ENCODE assay signal across 27 cellular contexts in genomic region chr6:15638373-15638772, GRCh38.
"Had no signal": no experiment of that assay in that cellular context is flagged by ENCODE, and none has a peak within 500 bp of the region (broad histone marks: within the 10 kb centered on the region; RNA-seq: fewer than 3 reads in every experiment).

No MANE protein-coding gene starts in this region.

- DNase-seq: colonic mucosa; cortex of kidney; effector CD8-positive, alpha-beta T cell; effector memory CD8-positive, alpha-beta T cell; endodermal cell; erythroblast; esophagus squamous epithelium; foreskin fibroblast; foreskin melanocyte; gastrocnemius medialis; heart left ventricle; hypothalamus; immature natural killer cell; islet precursor cell; kidney; kidney glomerular epithelial cell; left lung; left ventricle myocardium superior; lower lobe of right lung; mesenchymal stem cell; mucosa of descending colon; naive B cell; naive thymus-derived CD8-positive, alpha-beta T cell had no signal

- H3K27me3 ChIP-seq: colonic mucosa, esophagus squamous epithelium, gastrocnemius medialis, heart left ventricle, hepatocyte, left lung had no signal

- H3K27ac ChIP-seq: colonic mucosa, epithelial cell of prostate, esophagus squamous epithelium, gastrocnemius medialis, heart left ventricle, hepatocyte, left lung, lower lobe of right lung had no signal

- H3K4me2 ChIP-seq: hepatocyte had no signal

- H3K4me1 ChIP-seq: colonic mucosa, esophagus squamous epithelium, gastrocnemius medialis, heart left ventricle, left lung, lower lobe of right lung had no signal

- H3K9me3 ChIP-seq: colonic mucosa had no signal

- H3K4me3 ChIP-seq: colonic mucosa, esophagus squamous epithelium, gastrocnemius medialis, heart left ventricle, hepatocyte, left lung, lower lobe of right lung, mucosa of descending colon had no signal

- FAIRE-seq: endometrium, kidney had no signal

- H3K36me3 ChIP-seq: colonic mucosa had no signal

- ATAC-seq: effector memory CD8-positive, alpha-beta T cell; esophagus mucosa; gastrocnemius medialis; heart left ventricle; left lung; left ventricle myocardium superior; lower lobe of right lung; mucosa of descending colon; naive thymus-derived CD8-positive, alpha-beta T cell had no signal
